16 cellular contexts compared by ENCODE assay signal in genomic region chr13:41487222-41487621, GRCh38. TPM values are rescaled to one million over a fixed set of nuclear protein-coding genes. Genes with fewer than 3 reads are reported as not detected.
DNase-seq lines count a peak whose midpoint lies in the region; ATAC-seq, FAIRE-seq and TF ChIP-seq lines count a peak whose summit lies in the region.
"Had no signal": no experiment of that assay in that cellular context is flagged by ENCODE, and none has a peak within 500 bp of the region (broad histone marks: within the 10 kb centered on the region; RNA-seq: fewer than 3 reads in every experiment).

No MANE protein-coding gene starts in this region.

- intact Hi-C loops in activated CD8-positive, alpha-beta T cell treated with anti-CD3 and anti-CD28 coated beads for 36 hours (cut with micrococcal nuclease), result no loop called here
- intact Hi-C loops in CD4-positive, alpha-beta T cell (cut with DNase I, micrococcal nuclease), result no loop called here

- H3K36me3 Mint-ChIP-seq in activated CD8-positive, alpha-beta T cell treated with anti-CD3 and anti-CD28 coated beads for 36 hours (ENCODE audit: low read depth), result peaks cover 8% of the 10 kb centered on the region
- peaks cover 21% of the 10 kb centered on the region for H3K36me3 Mint-ChIP-seq in activated CD8-positive, alpha-beta T cell treated with anti-CD3 and anti-CD28 coated beads, Interleukin-2, amount 10 ng/mL, durations not matched to agents 7 days and 5 days (ENCODE audit: low read depth)
- peaks cover 44% of the 10 kb centered on the region for H3K36me3 Mint-ChIP-seq in CD4-positive, alpha-beta T cell (ENCODE audit: low read depth)
- H3K36me3 Mint-ChIP-seq in osteocyte (ENCODE audit: unreplicated experiment), result no peaks in the 10 kb centered on the region

- H3K27me3 Mint-ChIP-seq in activated CD8-positive, alpha-beta T cell treated with anti-CD3 and anti-CD28 coated beads for 36 hours, result no peaks in the 10 kb centered on the region
- H3K27me3 Mint-ChIP-seq in activated CD8-positive, alpha-beta T cell treated with anti-CD3 and anti-CD28 coated beads, Interleukin-2, amount 10 ng/mL, durations not matched to agents 7 days and 5 days (ENCODE audit: low read depth), result no peaks in the 10 kb centered on the region
- no peaks in the 10 kb centered on the region for H3K27me3 Mint-ChIP-seq in CD4-positive, alpha-beta T cell
- peaks cover 53% of the 10 kb centered on the region for H3K27me3 Mint-ChIP-seq in osteocyte (ENCODE audit: unreplicated experiment)

- H3K9me3 ChIP-seq in CD4-positive, alpha-beta T cell (ENCODE audit: control insufficient read depth, low read length), result peaks cover 8% of the 10 kb centered on the region
- H3K9me3 ChIP-seq: BLaER1 had no signal

- DNase-seq in activated CD8-positive, alpha-beta T cell treated with anti-CD3 and anti-CD28 coated beads for 36 hours, result no peak
- no peak for DNase-seq in activated CD8-positive, alpha-beta T cell treated with anti-CD3 and anti-CD28 coated beads, Interleukin-2, amount 10 ng/mL, durations not matched to agents 7 days and 5 days
- no peak for DNase-seq in CD4-positive, alpha-beta T cell
- DNase-seq in left lobe of liver (ENCODE audit: low spot score), result no peak
- peak; percentile 27 for DNase-seq in osteocyte (ENCODE audit: extremely low spot score, unreplicated experiment)
- DNase-seq in HTR-8/SVneo (ENCODE audit: insufficient read length, low spot score), result no peak
- no peak for DNase-seq in NCI-H2081 (lab: John Stamatoyannopoulos, UW)
- DNase-seq in NCI-H526 (lab: John Stamatoyannopoulos, UW), result no peak
- DNase-seq: 8988T, AML-193, DMS79, GM23248 had no signal

- no peaks in the 10 kb centered on the region for H3K27me3 ChIP-seq in CD4-positive, alpha-beta T cell (ENCODE audit: control insufficient read depth, insufficient read depth, low read length)
- H3K27me3 ChIP-seq: BLaER1 had no signal

- no peak overlapping the region for H3K4me3 Mint-ChIP-seq in activated CD8-positive, alpha-beta T cell treated with anti-CD3 and anti-CD28 coated beads for 36 hours
- H3K4me3 Mint-ChIP-seq in activated CD8-positive, alpha-beta T cell treated with anti-CD3 and anti-CD28 coated beads, Interleukin-2, amount 10 ng/mL, durations not matched to agents 7 days and 5 days, result no peak overlapping the region
- H3K4me3 Mint-ChIP-seq in CD4-positive, alpha-beta T cell, result no peak overlapping the region
- no peak overlapping the region for H3K4me3 Mint-ChIP-seq in osteocyte (ENCODE audit: unreplicated experiment)

- no peak for FAIRE-seq in HTR-8/SVneo (lab: Jason Lieb, UNC)
- FAIRE-seq: GM12878, H54 had no signal

- peaks cover 19% of the 10 kb centered on the region for H3K9me3 Mint-ChIP-seq in activated CD8-positive, alpha-beta T cell treated with anti-CD3 and anti-CD28 coated beads for 36 hours
- H3K9me3 Mint-ChIP-seq in activated CD8-positive, alpha-beta T cell treated with anti-CD3 and anti-CD28 coated beads, Interleukin-2, amount 10 ng/mL, durations not matched to agents 7 days and 5 days (ENCODE audit: insufficient read depth), result peaks cover 22% of the 10 kb centered on the region
- peaks cover 20% of the 10 kb centered on the region for H3K9me3 Mint-ChIP-seq in CD4-positive, alpha-beta T cell
- peaks cover 27% of the 10 kb centered on the region for H3K9me3 Mint-ChIP-seq in osteocyte (ENCODE audit: unreplicated experiment)

- peaks cover 38% of the 10 kb centered on the region for H3K4me1 Mint-ChIP-seq in activated CD8-positive, alpha-beta T cell treated with anti-CD3 and anti-CD28 coated beads for 36 hours (ENCODE audit: low read depth)
- peaks cover 25% of the 10 kb centered on the region for H3K4me1 Mint-ChIP-seq in activated CD8-positive, alpha-beta T cell treated with anti-CD3 and anti-CD28 coated beads, Interleukin-2, amount 10 ng/mL, durations not matched to agents 7 days and 5 days (ENCODE audit: low read depth)
- peaks cover 44% of the 10 kb centered on the region for H3K4me1 Mint-ChIP-seq in CD4-positive, alpha-beta T cell (ENCODE audit: low read depth)
- no peaks in the 10 kb centered on the region for H3K4me1 Mint-ChIP-seq in osteocyte (ENCODE audit: unreplicated experiment)

- H3K27ac Mint-ChIP-seq in activated CD8-positive, alpha-beta T cell treated with anti-CD3 and anti-CD28 coated beads for 36 hours, result peak overlapping the region; percentile 35
- H3K27ac Mint-ChIP-seq in activated CD8-positive, alpha-beta T cell treated with anti-CD3 and anti-CD28 coated beads, Interleukin-2, amount 10 ng/mL, durations not matched to agents 7 days and 5 days, result no peak overlapping the region
- H3K27ac Mint-ChIP-seq in CD4-positive, alpha-beta T cell, result peak overlapping the region; percentile 1
- H3K27ac Mint-ChIP-seq in osteocyte (ENCODE audit: unreplicated experiment), result no peak overlapping the region

- no peak for ATAC-seq in activated CD8-positive, alpha-beta T cell treated with anti-CD3 and anti-CD28 coated beads for 36 hours
- ATAC-seq in activated CD8-positive, alpha-beta T cell treated with anti-CD3 and anti-CD28 coated beads, Interleukin-2, amount 10 ng/mL, durations not matched to agents 7 days and 5 days, result no peak
- no peak for ATAC-seq in CD4-positive, alpha-beta T cell (ENCODE audit: poor library complexity)
- peak; percentile 30 for ATAC-seq in left lobe of liver
- ATAC-seq: GM12878, HCT116 had no signal

- POLR2A ChIA-PET in activated CD8-positive, alpha-beta T cell treated with anti-CD3 and anti-CD28 coated beads for 36 hours (lab: Charles Lee), result interaction anchor here (1.0 to 3.3 kb wide), 4 partner anchors 9 to 22 kb away, joined by 4 to 24 read pairs (median 5); no protein-coding TSS in a partner anchor
- POLR2A ChIA-PET in activated CD8-positive, alpha-beta T cell treated with anti-CD3 and anti-CD28 coated beads, Interleukin-2, amount 10 ng/mL, durations not matched to agents 7 days and 5 days (lab: Charles Lee), result interaction anchor here (0.8 kb wide), 1 partner anchor 29 kb away, joined by 3 read pairs; no protein-coding TSS in a partner anchor
- POLR2A ChIA-PET in CD4-positive, alpha-beta T cell (lab: Charles Lee), result interaction anchor here (1.0 to 2.2 kb wide), 5 partner anchors 20 to 100 kb away, joined by 4 to 8 read pairs (median 6); partner anchors contain the start of gene RGCC

- CTCF ChIA-PET in activated CD8-positive, alpha-beta T cell treated with anti-CD3 and anti-CD28 coated beads for 36 hours (lab: Charles Lee), result interaction anchor here (1.1 to 2.0 kb wide), 3 partner anchors 8 to 28 kb away, joined by 3 to 10 read pairs (median 4); no protein-coding TSS in a partner anchor
- CTCF ChIA-PET in activated CD8-positive, alpha-beta T cell treated with anti-CD3 and anti-CD28 coated beads, Interleukin-2, amount 10 ng/mL, durations not matched to agents 7 days and 5 days (lab: Charles Lee), result interaction anchor here (1.1 to 3.0 kb wide), 4 partner anchors 24 to 100 kb away, joined by 4 to 26 read pairs (median 8); no protein-coding TSS in a partner anchor
- CTCF ChIA-PET in CD4-positive, alpha-beta T cell (lab: Charles Lee), result interaction anchor here (9.0 kb wide), 1 partner anchor 28 kb away, joined by 49 read pairs; the partner anchor contains the start of gene RGCC

- no peak overlapping the region for H3K27ac ChIP-seq in CD4-positive, alpha-beta T cell (ENCODE audit: low read depth, low read length)
- H3K27ac ChIP-seq: BLaER1, GM23248 had no signal

- no peak for TF ChIP-seq CTCF in activated CD8-positive, alpha-beta T cell treated with anti-CD3 and anti-CD28 coated beads for 36 hours (IDR thresholded peaks at IDR 0.05)
- no peak for TF ChIP-seq CTCF in CD4-positive, alpha-beta T cell (IDR thresholded peaks at IDR 0.05)
- TF ChIP-seq CTCF in osteocyte (IDR thresholded peaks at IDR 0.05), result no peak

RNA-seq across cellular contexts. Expression of gene RGCC, which starts 29.9 kb away (rescaled TPM):
- total RNA-seq in activated CD8-positive, alpha-beta T cell treated with anti-CD3 and anti-CD28 coated beads for 36 hours, result 100 to 1,000 TPM; 135 to 143 TPM
- 10 to 100 TPM; 23.8 to 23.9 TPM for total RNA-seq in activated CD8-positive, alpha-beta T cell treated with anti-CD3 and anti-CD28 coated beads, Interleukin-2, amount 10 ng/mL, durations not matched to agents 7 days and 5 days
- total RNA-seq in CD4-positive, alpha-beta T cell, result 100 to 1,000 TPM; 752 to 758 TPM
- total RNA-seq in left lobe of liver (0.88 TPM), osteocyte (1.3 and 1.6 TPM in 2 replicates)

Comparison
In these comparisons a context has a peak if more than half of its experiments do, and no peak if none do; other contexts are left out.
1. H3K27ac Mint-ChIP-seq: peak in activated CD8-positive, alpha-beta T cell treated with anti-CD3 and anti-CD28 coated beads for 36 hours (single experiment) and CD4-positive, alpha-beta T cell (single experiment); none in activated CD8-positive, alpha-beta T cell treated with anti-CD3 and anti-CD28 coated beads, Interleukin-2, amount 10 ng/mL, durations not matched to agents 7 days and 5 days (single experiment) and osteocyte (single experiment).
2. RNA of gene RGCC, which starts 29.9 kb away (total RNA-seq): 752 to 758 TPM in CD4-positive, alpha-beta T cell and 135 to 143 TPM in activated CD8-positive, alpha-beta T cell treated with anti-CD3 and anti-CD28 coated beads for 36 hours; 23.8 to 23.9 TPM in activated CD8-positive, alpha-beta T cell treated with anti-CD3 and anti-CD28 coated beads, Interleukin-2, amount 10 ng/mL, durations not matched to agents 7 days and 5 days, 1.3 to 1.6 TPM in osteocyte and 0.88 TPM in left lobe of liver (single experiment); every median in the first group is over 4 times any median in the second.